ENCODE assay signal across 14 cellular contexts in genomic region chr6:5878792-5879191, GRCh38.
"Had no signal": no experiment of that assay in that cellular context is flagged by ENCODE, and none has a peak within 500 bp of the region (broad histone marks: within the 10 kb centered on the region; RNA-seq: fewer than 3 reads in every experiment).

No MANE protein-coding gene starts in this region.

- H3K9me3 ChIP-seq: esophagus muscularis mucosa had no signal

- H3K27me3 ChIP-seq: esophagus muscularis mucosa, hepatocyte, left lung had no signal

- H3K4me2 ChIP-seq: hepatocyte had no signal

- FAIRE-seq: colon, keratinocyte had no signal

- H3K4me1 ChIP-seq: esophagus muscularis mucosa, left lung had no signal

- DNase-seq: activated CD4-positive, alpha-beta T cell treated with anti-CD3 and anti-CD28 coated beads, Interleukin-2, amount 10 ng/mL, durations not matched to agents 7 days and 5 days; activated naive CD4-positive, alpha-beta T cell treated with anti-CD3 and anti-CD28 coated beads, Interleukin-2, amount 10 ng/mL, durations not matched to agents 7 days and 5 days; effector CD4-positive, alpha-beta T cell; left lung; mesenchymal stem cell; posterior cingulate gyrus; retina; stimulated activated CD4-positive, alpha-beta T cell treated with anti-CD3 and anti-CD28 coated beads, Interleukin-15, amount 100 ng/mL, for 24 hours; stimulated activated CD4-positive, alpha-beta T cell treated with anti-CD3 and anti-CD28 coated beads, Interleukin-4, amount 100 ng/mL, for 1 hour had no signal

- H3K4me3 ChIP-seq: cardiac muscle cell, esophagus muscularis mucosa, hepatocyte, left lung had no signal

- ATAC-seq: left lung had no signal

- H3K79me2 ChIP-seq: hepatocyte had no signal

- H3K36me3 ChIP-seq: cardiac muscle cell, esophagus muscularis mucosa, left lung had no signal

- H3K27ac ChIP-seq: cardiac muscle cell, esophagus muscularis mucosa, hepatocyte, left lung had no signal

- H2AFZ ChIP-seq: hepatocyte had no signal
